ENCODE assay signal across 8 cellular contexts in the genomic region with DNA sequence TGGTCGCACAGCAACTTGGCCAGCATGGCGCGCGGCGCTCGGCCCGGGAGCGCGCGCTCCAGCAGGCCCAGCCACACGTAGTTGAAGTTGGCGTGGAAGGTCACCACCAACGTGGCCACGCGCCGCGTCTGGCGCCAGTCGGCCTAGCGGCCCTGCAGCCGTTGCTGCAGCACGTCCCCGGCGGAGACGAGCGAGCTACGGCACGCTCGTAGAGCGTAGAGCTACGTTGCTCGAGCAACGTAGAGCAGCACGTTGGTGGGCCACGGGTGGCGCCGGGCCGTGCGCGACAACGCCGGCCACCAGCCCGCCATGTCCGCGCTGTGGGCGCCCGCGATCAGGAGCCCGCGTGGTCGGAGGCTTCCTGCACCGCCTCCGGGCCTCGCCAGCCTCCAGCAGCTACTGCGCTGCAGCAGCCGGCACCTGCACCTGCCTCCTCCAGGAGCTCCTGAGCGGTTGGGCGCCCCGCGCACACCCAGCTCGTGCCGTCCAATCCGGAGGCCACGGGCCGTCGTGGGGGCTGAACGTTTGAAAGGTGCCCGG. TPM values are rescaled to one million over a fixed set of nuclear protein-coding genes. Genes with fewer than 3 reads are reported as not detected.
DNase-seq lines count a peak whose midpoint lies in the region; ATAC-seq lines count a peak whose summit lies in the region.

No MANE protein-coding gene starts in this region.

- H3K27me3 Mint-ChIP-seq in CD8-positive, alpha-beta memory T cell, result peaks cover 3 to 5% of the 10 kb centered on the region in 2 donors
- peaks cover 0 to 2% (median 1%) of the 10 kb centered on the region in 5 donors for H3K27me3 Mint-ChIP-seq in naive thymus-derived CD8-positive, alpha-beta T cell
- H3K27me3 Mint-ChIP-seq in stimulated activated naive CD8-positive, alpha-beta T cell treated with anti-CD3 and anti-CD28 coated beads, Interleukin-15, Interleukin-2, amounts not matched to agents 100 ng/mL and 50 ng/mL, for 24 hours, result no peaks in the 10 kb centered on the region

- H3K36me3 ChIP-seq in CD8-positive, alpha-beta memory T cell (ENCODE audit: insufficient read depth, low read length), result no peaks in the 10 kb centered on the region

- peak overlapping the region in 3 of 8 donors; percentile 58 to 81 (median 59) for H3K27ac Mint-ChIP-seq in CD8-positive, alpha-beta memory T cell
- peak overlapping the region in 7 of 10 donors; percentile 34 to 91 (median 86) for H3K27ac Mint-ChIP-seq in naive thymus-derived CD8-positive, alpha-beta T cell
- peak overlapping the region; percentile 81 for H3K27ac Mint-ChIP-seq in stimulated activated naive CD8-positive, alpha-beta T cell treated with anti-CD3 and anti-CD28 coated beads, Interleukin-15, Interleukin-2, amounts not matched to agents 100 ng/mL and 50 ng/mL, for 24 hours

- H3K27ac ChIP-seq in CD8-positive, alpha-beta memory T cell (ENCODE audit: low read depth, low read length), result no peak overlapping the region

- CTCF ChIA-PET in CD8-positive, alpha-beta memory T cell (lab: Charles Lee), result interaction anchor here (0.7 kb wide), 1 partner anchor 29 kb away, joined by 3 read pairs; no protein-coding TSS in a partner anchor

- POLR2A ChIA-PET in CD8-positive, alpha-beta memory T cell (lab: Charles Lee), result interaction anchor here (0.6 to 1.0 kb wide), 2 partner anchors 82 to 131 kb away, joined by 4 read pairs; a partner anchor contains a TSS
- POLR2A ChIA-PET in naive thymus-derived CD8-positive, alpha-beta T cell (lab: Charles Lee), result interaction anchor here (0.7 to 1.5 kb wide), 5 partner anchors 27 to 256 kb away, joined by 3 to 4 read pairs (median 4); a partner anchor contains a TSS

- H3K36me3 Mint-ChIP-seq in CD8-positive, alpha-beta memory T cell, result peaks cover 0 to 16% (median 5%) of the 10 kb centered on the region in 3 donors
- H3K36me3 Mint-ChIP-seq in naive thymus-derived CD8-positive, alpha-beta T cell, result peaks cover 0 to 25% (median 3%) of the 10 kb centered on the region in 3 donors
- peaks cover 9% of the 10 kb centered on the region for H3K36me3 Mint-ChIP-seq in stimulated activated naive CD8-positive, alpha-beta T cell treated with anti-CD3 and anti-CD28 coated beads, Interleukin-15, Interleukin-2, amounts not matched to agents 100 ng/mL and 50 ng/mL, for 24 hours (ENCODE audit: low read depth)

- peaks cover 13 to 24% (median 13%) of the 10 kb centered on the region in 3 donors for H3K4me1 Mint-ChIP-seq in CD8-positive, alpha-beta memory T cell
- H3K4me1 Mint-ChIP-seq in naive thymus-derived CD8-positive, alpha-beta T cell, result peaks cover 13 to 27% (median 20%) of the 10 kb centered on the region in 4 donors
- peaks cover 16% of the 10 kb centered on the region for H3K4me1 Mint-ChIP-seq in stimulated activated naive CD8-positive, alpha-beta T cell treated with anti-CD3 and anti-CD28 coated beads, Interleukin-15, Interleukin-2, amounts not matched to agents 100 ng/mL and 50 ng/mL, for 24 hours (ENCODE audit: low read depth)

- ATAC-seq in naive thymus-derived CD8-positive, alpha-beta T cell, result peak; percentile 98

- no peaks in the 10 kb centered on the region for H3K27me3 ChIP-seq in CD8-positive, alpha-beta memory T cell (ENCODE audit: insufficient read depth, low read length, poor library complexity, severe bottlenecking)

- peak overlapping the region; percentile 82 to 89 (median 85) for H3K4me3 Mint-ChIP-seq in CD8-positive, alpha-beta memory T cell
- H3K4me3 Mint-ChIP-seq in naive thymus-derived CD8-positive, alpha-beta T cell, result peak overlapping the region; percentile 76 to 91 (median 84)
- peak overlapping the region; percentile 88 for H3K4me3 Mint-ChIP-seq in stimulated activated naive CD8-positive, alpha-beta T cell treated with anti-CD3 and anti-CD28 coated beads, Interleukin-15, Interleukin-2, amounts not matched to agents 100 ng/mL and 50 ng/mL, for 24 hours

- DNase-seq in CD8-positive, alpha-beta memory T cell, result peak; percentile 27 to 75 (median 60)
- peak; percentile 76 for DNase-seq in NCI-H1105 treated with DMSO at 0.1 percent for 48 hours (lab: John Stamatoyannopoulos, UW)
- peak; percentile 49 to 66 for DNase-seq in activated CD4-positive, alpha-beta T cell treated with anti-CD3 and anti-CD28 coated beads for 24 hours (ENCODE audit: low read depth in 2 of 2)
- peak; percentile 57 for DNase-seq in cerebellar cortex (ENCODE audit: low spot score)
- DNase-seq in naive thymus-derived CD8-positive, alpha-beta T cell, result peak; percentile 53 to 87 (median 70)
- DNase-seq in dedifferentiated amniotic fluid mesenchymal stem cell (ENCODE audit: extremely low spot score), result no peak
- DNase-seq in NCI-H1048 (lab: John Stamatoyannopoulos, UW), result no peak

- H3K9me3 Mint-ChIP-seq in CD8-positive, alpha-beta memory T cell, result no peaks in the 10 kb centered on the region
- H3K9me3 Mint-ChIP-seq in naive thymus-derived CD8-positive, alpha-beta T cell, result no peaks in the 10 kb centered on the region
- H3K9me3 Mint-ChIP-seq in stimulated activated naive CD8-positive, alpha-beta T cell treated with anti-CD3 and anti-CD28 coated beads, Interleukin-15, Interleukin-2, amounts not matched to agents 100 ng/mL and 50 ng/mL, for 24 hours, result no peaks in the 10 kb centered on the region

- no peaks in the 10 kb centered on the region for H3K9me3 ChIP-seq in CD8-positive, alpha-beta memory T cell (ENCODE audit: low read length)

- H3K4me1 ChIP-seq in CD8-positive, alpha-beta memory T cell (ENCODE audit: insufficient read depth, low read length), result no peaks in the 10 kb centered on the region

- H3K4me3 ChIP-seq in CD8-positive, alpha-beta memory T cell (ENCODE audit: low read length), result peak overlapping the region; percentile 54

RNA-seq across cellular contexts. Expression of a gene that starts 13.4 kb away (rescaled TPM):
- 1 to 10 TPM; 5.9 to 7.4 TPM for total RNA-seq in CD8-positive, alpha-beta memory T cell
- 7.3 TPM for polyA plus RNA-seq in CD8-positive, alpha-beta memory T cell
- 10 to 100 TPM; 20.5 to 20.9 TPM for total RNA-seq in naive thymus-derived CD8-positive, alpha-beta T cell
- polyA plus RNA-seq in naive thymus-derived CD8-positive, alpha-beta T cell, result 10 to 100 TPM in 1 of 3 donors, 1 to 10 TPM in 2; 3.3 to 12.6 (median 9.7) TPM

RNA-seq across cellular contexts. Expression of a gene that starts 14.6 kb away (rescaled TPM):
- total RNA-seq in CD8-positive, alpha-beta memory T cell, result 1 to 10 TPM; 1.3 to 1.4 TPM
- 0.60 TPM for polyA plus RNA-seq in CD8-positive, alpha-beta memory T cell
- 1 to 10 TPM; 4.5 to 5.4 TPM for total RNA-seq in naive thymus-derived CD8-positive, alpha-beta T cell
- under 1 TPM in 1 of 3 donors, not detected in 2; 0.53 TPM for polyA plus RNA-seq in naive thymus-derived CD8-positive, alpha-beta T cell

RNA-seq across cellular contexts. Expression of a gene that starts 26.4 kb away (rescaled TPM):
- under 1 TPM; 0.29 to 0.46 TPM for total RNA-seq in CD8-positive, alpha-beta memory T cell
- not detected for polyA plus RNA-seq in CD8-positive, alpha-beta memory T cell
- total RNA-seq in naive thymus-derived CD8-positive, alpha-beta T cell, result 1 to 10 TPM in 1 of 2 experiments, under 1 TPM in 1; 0.66 to 2.1 TPM
- polyA plus RNA-seq in naive thymus-derived CD8-positive, alpha-beta T cell, result not detected

Comparison
In these comparisons a context has a peak if more than half of its experiments do, and no peak if none do; other contexts are left out.
1. DNase-seq: peak in CD8-positive, alpha-beta memory T cell (5 of 5), NCI-H1105 treated with DMSO at 0.1 percent for 48 hours (single experiment), activated CD4-positive, alpha-beta T cell treated with anti-CD3 and anti-CD28 coated beads for 24 hours (2 of 2), cerebellar cortex (single experiment) and naive thymus-derived CD8-positive, alpha-beta T cell (10 of 10); none in dedifferentiated amniotic fluid mesenchymal stem cell (single experiment) and NCI-H1048 (single experiment).
2. Peak in every context shown above with its lines, with median percentiles within 50 percentile points of each other: H3K4me3 Mint-ChIP-seq.